ENCODE assay signal across 20 cellular contexts in the genomic region with DNA sequence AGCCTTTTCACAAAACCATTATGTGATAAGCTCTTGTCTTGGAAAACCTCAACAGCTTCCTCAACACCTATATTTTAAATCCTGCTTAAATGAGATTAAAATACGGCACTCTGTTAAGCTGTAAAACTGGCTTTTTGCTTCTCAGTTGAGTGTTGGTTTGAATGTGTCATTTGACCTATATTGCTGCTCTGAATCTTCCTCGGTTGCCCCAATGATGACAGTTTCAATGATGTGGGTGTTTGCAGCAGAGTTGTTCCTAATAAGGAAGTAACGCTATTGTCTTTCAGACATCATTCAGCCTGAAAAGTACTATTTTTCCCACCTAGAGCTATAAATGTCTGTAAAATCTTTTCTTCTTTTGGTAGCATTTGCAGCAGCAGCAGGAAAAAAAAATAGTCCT.
DNase-seq lines count a peak whose midpoint lies in the region; ATAC-seq and TF ChIP-seq lines count a peak whose summit lies in the region.
"Had no signal": no experiment of that assay in that cellular context is flagged by ENCODE, and none has a peak within 500 bp of the region (broad histone marks: within the 10 kb centered on the region; RNA-seq: fewer than 3 reads in every experiment).

No MANE protein-coding gene starts in this region.

- DNase-seq in SHP77 (lab: John Stamatoyannopoulos, UW) (peak; percentile 0 to 20), SHP77 treated with DMSO at 0.1 percent for 48 hours (lab: John Stamatoyannopoulos, UW) (no peak), NCI-H2227 (lab: John Stamatoyannopoulos, UW; ENCODE audit: unreplicated experiment) (peak; percentile 61), NCI-H748 (lab: John Stamatoyannopoulos, UW; ENCODE audit: unreplicated experiment) (peak; percentile 71), putamen (ENCODE audit: low spot score) (peak; percentile 59), right lobe of liver (no peak), PC-9 (no peak)
- DNase-seq: BE2C; HCEC 1CT; MG63; NCI-H2029 treated with DMSO at 0.1 percent for 48 hours; NK-92 treated with Interleukin-12 subunit alpha and Interleukin-12 subunit beta, amount 100 ng/mL, for 24 hours; Peyer's patch had no signal

- H3K9me3 ChIP-seq in right lobe of liver: no peaks in the 10 kb centered on the region
- no peaks in the 10 kb centered on the region for H3K9me3 ChIP-seq in PC-9 (ENCODE audit: insufficient read depth, low read depth)
- H3K9me3 ChIP-seq: A549, BE2C, MG63, Peyer's patch, SJSA1 had no signal

- H3K27me3 ChIP-seq in right lobe of liver: peaks cover 0 to 6% of the 10 kb centered on the region in 2 donors
- H3K27me3 ChIP-seq in PC-9 (ENCODE audit: insufficient read depth, low read depth): no peaks in the 10 kb centered on the region
- H3K27me3 ChIP-seq: BE2C, MG63, Peyer's patch, SJSA1 had no signal

- H2AFZ ChIP-seq in PC-9: no peak overlapping the region
- H2AFZ ChIP-seq: GM23338 had no signal

- H3F3A ChIP-seq in PC-9 (ENCODE audit: insufficient read depth, low read depth): no peaks in the 10 kb centered on the region

- H3K9me2 ChIP-seq in PC-9 (ENCODE audit: insufficient read depth): no peaks in the 10 kb centered on the region

- TF ChIP-seq POLR2A in right lobe of liver (IDR thresholded peaks at IDR 0.05): no peak

- CTCF ChIA-PET in PC-9 (lab: Charles Lee): no interaction called here

- ATAC-seq in right lobe of liver (no peak), GM21717 (IDR thresholded peaks at IDR 0.05; ENCODE audit: unreplicated experiment) (no peak)
- ATAC-seq: A549, HepG2, K562 had no signal

- no peaks in the 10 kb centered on the region for H3K79me2 ChIP-seq in PC-9 (ENCODE audit: low read depth)

- WGBS in right lobe of liver (ENCODE audit: insufficient coverage, low coverage, low lambda C conversion rate, missing lambda C conversion rate): 66% methylated on average over 3 of the region's 3 CpGs

- H3K4me1 ChIP-seq in right lobe of liver (no peaks in the 10 kb centered on the region), PC-9 (replicated peaks; ENCODE audit: insufficient read depth) (no peaks in the 10 kb centered on the region)
- H3K4me1 ChIP-seq: A549, BE2C, Peyer's patch, SJSA1 had no signal

- no peak overlapping the region for H3K4me3 ChIP-seq in right lobe of liver
- no peak overlapping the region for H3K4me3 ChIP-seq in PC-9
- H3K4me3 ChIP-seq: A549, GM23338, K562, MG63, Peyer's patch, SJSA1 had no signal

- H3K27ac ChIP-seq in right lobe of liver (no peak overlapping the region), PC-9 (no peak overlapping the region)
- H3K27ac ChIP-seq: A549, HL-60, Peyer's patch, SJSA1 had no signal

- H3K36me3 ChIP-seq in right lobe of liver (no peaks in the 10 kb centered on the region), PC-9 (ENCODE audit: low read depth) (no peaks in the 10 kb centered on the region)
- H3K36me3 ChIP-seq: BE2C, MG63, Peyer's patch, SJSA1 had no signal

- intact Hi-C loops in right lobe of liver (cut with DNase I) (no loop called here), PC-9 (cut with micrococcal nuclease; ENCODE audit: unreplicated experiment) (no loop called here)

- no TSS peak for BruUV-seq in PC-9 (replicated peaks; lab: Mats Ljungman, UMichigan)

- no peak for TF ChIP-seq CTCF in right lobe of liver (IDR thresholded peaks at IDR 0.05)
- TF ChIP-seq CTCF in PC-9 (conservative IDR thresholded peaks at IDR 0.05): no peak

- POLR2A ChIA-PET in PC-9 (lab: Charles Lee; ENCODE audit: unreplicated experiment): no interaction called here

- no peaks in the 10 kb centered on the region for H4K20me1 ChIP-seq in PC-9 (ENCODE audit: insufficient read depth)

- no peak overlapping the region for H3K4me2 ChIP-seq in PC-9
- H3K4me2 ChIP-seq: A549 had no signal

Comparison
In these comparisons a context has a peak if more than half of its experiments do, and no peak if none do; other contexts are left out.
1. DNase-seq: peak in SHP77 (2 of 2), NCI-H2227 (single experiment), NCI-H748 (single experiment) and putamen (single experiment); none in SHP77 treated with DMSO at 0.1 percent for 48 hours (single experiment), right lobe of liver (0 of 3) and PC-9 (0 of 2).